8 cellular contexts compared by ENCODE assay signal in the genomic region with DNA sequence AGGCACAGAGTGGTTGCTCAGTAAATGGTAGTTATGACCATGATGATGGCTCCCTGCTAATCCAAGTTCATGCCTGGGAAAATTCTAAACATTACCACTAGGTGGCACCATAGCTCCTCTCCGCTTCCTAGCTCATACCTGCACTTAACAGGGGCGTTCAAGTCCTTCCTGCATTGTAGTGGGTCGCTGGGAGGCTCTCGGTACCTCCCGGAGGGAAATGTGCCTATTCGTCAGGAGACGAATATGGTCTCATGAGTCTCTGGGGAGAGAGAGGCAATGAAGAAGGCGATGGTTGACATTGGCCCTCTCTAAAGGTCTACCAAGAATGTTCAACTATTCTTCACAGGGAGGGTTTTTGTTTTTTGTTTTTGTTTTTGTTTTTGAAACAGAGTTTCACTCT. TPM values are rescaled to one million over a fixed set of nuclear protein-coding genes. Genes with fewer than 3 reads are reported as not detected.
DNase-seq lines count a peak whose midpoint lies in the region; ATAC-seq and TF ChIP-seq lines count a peak whose summit lies in the region.

No MANE protein-coding gene starts in this region.

- intact Hi-C loops in stomach (cut with DNase I; ENCODE audit: low total_unique reads), result loop anchor here (10.0 kb wide), 1 partner anchor 95 kb away; no protein-coding TSS in a partner anchor

- no peaks in the 10 kb centered on the region for H3K9me3 Mint-ChIP-seq in endodermal cell

- no peak for TF ChIP-seq EP300 in stomach (IDR thresholded peaks at IDR 0.05)

- ATAC-seq in GM18498 (IDR thresholded peaks at IDR 0.05; ENCODE audit: unreplicated experiment), result peak; percentile 77

- TF ChIP-seq CTCF in endodermal cell (conservative IDR thresholded peaks at IDR 0.05) (peak; percentile 93), stomach (IDR thresholded peaks at IDR 0.05) (peak in 6 of 7 experiments; percentile 76 to 97 (median 94))

- H3K4me3 ChIP-seq in endodermal cell (ENCODE audit: low read length) (no peak overlapping the region), stomach (no peak overlapping the region)

- H3K27me3 ChIP-seq in endodermal cell (ENCODE audit: control insufficient read depth, insufficient read depth, low read length, poor library complexity, severe bottlenecking) (peaks cover 22% of the 10 kb centered on the region), stomach (peaks cover 0 to 19% (median 0%) of the 10 kb centered on the region in 3 donors)

- H3K9ac ChIP-seq in endodermal cell (ENCODE audit: extremely low read depth, low read length, poor library complexity, severe bottlenecking), result no peak overlapping the region

- in situ Hi-C loops in ACHN (cut with HindIII; ENCODE audit: low pct_ligation_motif_present, low pct_unique_long_range_greater_than_20kb, low sequenced_read_pairs), result no loop called here

- H3K4me3 Mint-ChIP-seq in endodermal cell, result no peak overlapping the region

- no peaks in the 10 kb centered on the region for H3K4me1 ChIP-seq in endodermal cell (ENCODE audit: control insufficient read depth, insufficient read depth, low read length)
- peaks cover 0 to 7% (median 0%) of the 10 kb centered on the region in 4 donors for H3K4me1 ChIP-seq in stomach

- no peaks in the 10 kb centered on the region for H3K36me3 ChIP-seq in endodermal cell (ENCODE audit: control insufficient read depth, insufficient read depth, low read length)
- no peaks in the 10 kb centered on the region for H3K36me3 ChIP-seq in stomach

- WGBS in endodermal cell (ENCODE audit: insufficient coverage in 1 of 2, insufficient read length in 1 of 2), 2 experiments, result 3 to 10% methylated on average over 6 to 8 of the region's 8 CpGs
- 3 to 6% (median 5%) methylated on average over 8 of the region's 8 CpGs for WGBS in stomach, 5 donors

- no peak for TF ChIP-seq POLR2A in stomach (IDR thresholded peaks at IDR 0.05)

- no peak overlapping the region for H3K27ac Mint-ChIP-seq in endodermal cell

- H3K9me3 ChIP-seq in endodermal cell (ENCODE audit: control insufficient read depth, low read length) (no peaks in the 10 kb centered on the region), stomach (no peaks in the 10 kb centered on the region)

- peak; percentile 67 for DNase-seq in ACHN
- peak; percentile 61 for DNase-seq in HS-27A (ENCODE audit: low read depth)
- peak; percentile 69 for DNase-seq in NCI-H774 (lab: John Stamatoyannopoulos, UW)
- peak; percentile 15 to 49 for DNase-seq in activated CD4-positive, alpha-beta T cell treated with anti-CD3 and anti-CD28 coated beads, Interleukin-2, amount 50 U/mL, for 24 hours (ENCODE audit: low read depth in 1 of 2, low spot score in 1 of 2)
- peak; percentile 90 for DNase-seq in endodermal cell
- peak; percentile 68 for DNase-seq in midbrain (lab: John Stamatoyannopoulos, UW)
- peak; percentile 48 for DNase-seq in stomach

- peaks cover 2% of the 10 kb centered on the region for H3K4me1 Mint-ChIP-seq in endodermal cell

- H3K36me3 Mint-ChIP-seq in endodermal cell (ENCODE audit: low read depth), result no peaks in the 10 kb centered on the region

- H3K27ac ChIP-seq in endodermal cell (ENCODE audit: low read depth, low read length), result no peak overlapping the region
- no peak overlapping the region for H3K27ac ChIP-seq in stomach

- peaks cover 56% of the 10 kb centered on the region for H3K27me3 Mint-ChIP-seq in endodermal cell (ENCODE audit: insufficient read depth)

RNA-seq across cellular contexts. Expression of a gene that starts 10.9 kb away (rescaled TPM):
- total RNA-seq in endodermal cell (under 1 TPM in 1 of 2 donors, not detected in 1; 0.22 TPM), stomach (10 to 100 TPM in 1 of 5 donors, 1 to 10 TPM in 2, under 1 TPM in 1, not detected in 1; 0.58 to 60.5 (median 2.6) TPM)
- 0.71 TPM for polyA plus RNA-seq in endodermal cell (2013, experiment 1 of 2)
- polyA plus RNA-seq in endodermal cell (2013, experiment 2 of 2), result 1.6 TPM
- polyA plus RNA-seq in stomach, result 1 to 10 TPM; 1.2 to 1.7 (median 1.3) TPM

RNA-seq across cellular contexts. Expression of a gene that starts 36.0 kb away (rescaled TPM):
- total RNA-seq in endodermal cell (1 to 10 TPM in 1 of 2 donors, under 1 TPM in 1; 0.22 to 1.3 TPM), stomach (not detected)
- polyA plus RNA-seq in endodermal cell (2013, experiment 1 of 2), result 0.68 TPM
- polyA plus RNA-seq in endodermal cell (2013, experiment 2 of 2), result 0.54 TPM
- under 1 TPM in 2 of 3 donors, not detected in 1; 0.43 to 0.56 TPM for polyA plus RNA-seq in stomach

RNA-seq across cellular contexts. Expression of a gene that starts 49.5 kb away (rescaled TPM):
- total RNA-seq in endodermal cell (under 1 TPM; 0.24 to 0.64 TPM), stomach (not detected)
- polyA plus RNA-seq in endodermal cell (2013, experiment 1 of 2), result 0.11 TPM
- 0.25 TPM for polyA plus RNA-seq in endodermal cell (2013, experiment 2 of 2)
- polyA plus RNA-seq in stomach, result under 1 TPM in 1 of 3 donors, not detected in 2; 0.10 TPM

RNA-seq across cellular contexts. Expression of a gene that starts 49.6 kb away (rescaled TPM):
- total RNA-seq in endodermal cell, result 1 to 10 TPM; 2.7 to 4.0 TPM
- polyA plus RNA-seq in endodermal cell (2013, experiment 1 of 2), result 5.1 TPM
- 4.6 TPM for polyA plus RNA-seq in endodermal cell (2013, experiment 2 of 2)
- total RNA-seq in stomach, result 10 to 100 TPM in 1 of 5 donors, 1 to 10 TPM in 3, not detected in 1; 2.3 to 11.2 (median 2.9) TPM
- 1 to 10 TPM; 6.8 to 8.1 (median 7.5) TPM for polyA plus RNA-seq in stomach

Comparison
In these comparisons a context has a peak if more than half of its experiments do, and no peak if none do; other contexts are left out.
1. DNase-seq: peak in every context shown above with its lines; median percentile 90 in endodermal cell; 69 in NCI-H774; 68 in midbrain; 67 in ACHN; 61 in HS-27A; 48 in stomach; 32 in activated CD4-positive, alpha-beta T cell treated with anti-CD3 and anti-CD28 coated beads, Interleukin-2, amount 50 U/mL, for 24 hours.